ENCODE assay signal across 10 cellular contexts in genomic region chr13:33676045-33676699, GRCh38.
DNase-seq lines count a peak whose midpoint lies in the region; ATAC-seq and TF ChIP-seq lines count a peak whose summit lies in the region.
"Had no signal": no experiment of that assay in that cellular context is flagged by ENCODE, and none has a peak within 500 bp of the region (broad histone marks: within the 10 kb centered on the region; RNA-seq: fewer than 3 reads in every experiment).

No MANE protein-coding gene starts in this region.

- H3K4me3 ChIP-seq in adipocyte (ENCODE audit: low read length) = peak overlapping the region; percentile 80
- H3K4me3 ChIP-seq in testis = peak overlapping the region; percentile 35 to 39
- no peak overlapping the region for H3K4me3 ChIP-seq in trophoblast cell (ENCODE audit: low read depth, low read length)

- no peak overlapping the region for H3K18ac ChIP-seq in trophoblast cell (ENCODE audit: low read length)

- WGBS in testis, 2 donors = 13 to 17% methylated on average over 11 of the region's 11 CpGs
- no CpG with 5 or more reads among the region's 11 CpGs for WGBS in trophoblast cell (ENCODE audit: extremely low coverage, insufficient coverage, insufficient read length)

- H3K4me1 ChIP-seq in adipocyte (ENCODE audit: control insufficient read depth, insufficient read depth, low read length) (peaks cover 17% of the 10 kb centered on the region), testis (peaks cover 5% of the 10 kb centered on the region), trophoblast cell (ENCODE audit: control insufficient read depth in 1 of 2, insufficient read depth in 2 of 2, low read length in 2 of 2) (peaks cover 0 to 2% of the 10 kb centered on the region in 2 experiments)

- no peak overlapping the region for H3K14ac ChIP-seq in trophoblast cell (ENCODE audit: low read length)

- intact Hi-C loops in testis (cut with DNase I; ENCODE audit: low total_unique reads) = no loop called here

- peak; percentile 77 for DNase-seq in NCI-H82 (lab: John Stamatoyannopoulos, UW)
- DNase-seq in NCI-H82 treated with DMSO at 0.1 percent for 48 hours (lab: John Stamatoyannopoulos, UW; ENCODE audit: unreplicated experiment) = no peak
- peak; percentile 42 for DNase-seq in adipocyte (ENCODE audit: low read depth)
- peak; percentile 58 for DNase-seq in left kidney (ENCODE audit: low read depth, low spot score)
- no peak for DNase-seq in testis
- no peak for DNase-seq in trophoblast cell
- no peak for DNase-seq in NCI-H446 treated with DMSO at 0.1 percent for 48 hours (lab: John Stamatoyannopoulos, UW)
- DNase-seq: activated CD8-positive, alpha-beta memory T cell treated with anti-CD3 and anti-CD28 coated beads, Interleukin-2, amount 50 U/mL, for 4 hours; CD8-positive, alpha-beta T cell had no signal

- H3K36me3 ChIP-seq in adipocyte (ENCODE audit: control insufficient read depth, insufficient read depth, low read length, severe bottlenecking) (no peaks in the 10 kb centered on the region), testis (ENCODE audit: low read depth, missing control alignments) (no peaks in the 10 kb centered on the region), trophoblast cell (ENCODE audit: control insufficient read depth in 1 of 2, insufficient read depth in 2 of 2, low read length in 2 of 2) (no peaks in the 10 kb centered on the region)

- no peaks in the 10 kb centered on the region for H3K79me2 ChIP-seq in trophoblast cell (ENCODE audit: control insufficient read depth, insufficient read depth, low read length, poor library complexity)

- H2BK5ac ChIP-seq in trophoblast cell (ENCODE audit: low read depth, low read length, poor library complexity) = no peak overlapping the region

- no peaks in the 10 kb centered on the region for H3K27me3 ChIP-seq in adipocyte (replicated peaks; ENCODE audit: control insufficient read depth, insufficient read depth, low read length)
- H3K27me3 ChIP-seq in testis = no peaks in the 10 kb centered on the region
- no peaks in the 10 kb centered on the region for H3K27me3 ChIP-seq in trophoblast cell (ENCODE audit: insufficient read depth, low read length)

- no peaks in the 10 kb centered on the region for H3K9me3 ChIP-seq in adipocyte (ENCODE audit: control insufficient read depth, low read length)
- H3K9me3 ChIP-seq in testis = no peaks in the 10 kb centered on the region
- H3K9me3 ChIP-seq in trophoblast cell (ENCODE audit: insufficient read depth, low read depth, low read length) = no peaks in the 10 kb centered on the region

- H2AK5ac ChIP-seq in trophoblast cell (ENCODE audit: low read length) = no peak overlapping the region

- no peak overlapping the region for H3K23ac ChIP-seq in trophoblast cell (ENCODE audit: low read length)

- TF ChIP-seq CTCF in testis (IDR thresholded peaks at IDR 0.05) = no peak

- no peaks in the 10 kb centered on the region for H3K79me1 ChIP-seq in trophoblast cell (ENCODE audit: low read length)

- H3K27ac ChIP-seq in testis = peak overlapping the region in 1 of 2 donors; percentile 2
- no peak overlapping the region for H3K27ac ChIP-seq in trophoblast cell (ENCODE audit: low read depth, low read length)

- H3K9ac ChIP-seq in adipocyte (ENCODE audit: low read length) (peak overlapping the region; percentile 73), trophoblast cell (ENCODE audit: low read length) (no peak overlapping the region)

- H2AFZ ChIP-seq in trophoblast cell (ENCODE audit: insufficient read depth, low read length, poor library complexity) = no peak overlapping the region

- no peak for ATAC-seq in HG03460 (IDR thresholded peaks at IDR 0.05; ENCODE audit: unreplicated experiment)
- ATAC-seq: CD8-positive, alpha-beta T cell had no signal

- H4K91ac ChIP-seq in trophoblast cell (ENCODE audit: low read depth, low read length) = no peak overlapping the region

- no peak overlapping the region for H4K8ac ChIP-seq in trophoblast cell (ENCODE audit: low read depth, low read length)

- no peak overlapping the region for H3K4ac ChIP-seq in trophoblast cell (ENCODE audit: low read depth, low read length)

- H2BK12ac ChIP-seq in trophoblast cell (ENCODE audit: low read length) = no peak overlapping the region

- no peak for TF ChIP-seq POLR2A in testis (IDR thresholded peaks at IDR 0.05)

- H2BK120ac ChIP-seq in trophoblast cell (ENCODE audit: insufficient read depth, low read length, poor library complexity) = no peak overlapping the region

- no peak overlapping the region for H4K12ac ChIP-seq in trophoblast cell (ENCODE audit: low read depth, low read length)

- no peak overlapping the region for H3K4me2 ChIP-seq in trophoblast cell (ENCODE audit: low read length)

Comparison
In these comparisons a context has a peak if more than half of its experiments do, and no peak if none do; other contexts are left out.
1. DNase-seq: peak in NCI-H82 (single experiment), adipocyte (single experiment) and left kidney (single experiment); none in NCI-H82 treated with DMSO at 0.1 percent for 48 hours (single experiment), testis (single experiment), trophoblast cell (0 of 2) and NCI-H446 treated with DMSO at 0.1 percent for 48 hours (single experiment).